ENCODE assay signal across 8 cellular contexts in the genomic region with DNA sequence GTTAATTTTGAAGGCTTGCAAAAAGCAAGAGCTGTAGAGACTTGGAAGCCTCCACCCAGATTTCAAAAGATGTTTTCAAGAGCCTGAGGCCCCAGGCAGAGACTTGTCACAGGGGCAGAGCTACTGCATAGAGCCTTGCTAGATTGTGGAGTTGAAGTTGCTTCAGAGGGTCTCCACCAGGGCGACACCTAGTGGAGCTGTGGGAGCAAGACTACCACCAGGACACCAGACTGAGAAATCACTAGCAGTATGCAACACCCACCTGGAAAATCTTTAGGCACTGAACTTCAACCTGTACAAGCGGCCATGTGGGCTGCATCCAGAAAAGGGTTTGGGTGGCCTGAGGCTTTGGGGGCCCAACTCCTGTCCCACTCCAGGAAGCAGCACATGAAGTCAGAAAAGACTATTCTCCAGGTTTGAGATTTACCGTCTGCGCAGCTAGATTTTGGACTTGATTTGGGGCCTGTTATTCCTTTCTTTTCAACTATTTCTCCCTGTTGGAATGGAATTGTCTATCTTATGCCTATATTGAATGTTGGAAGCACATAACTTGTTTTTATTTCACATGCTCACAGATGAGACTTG.
A peak's percentile ranks its signal among the peaks of the same experiment; 100 is the strongest.
DNase-seq lines count a peak whose midpoint lies in the region; ATAC-seq and TF ChIP-seq lines count a peak whose summit lies in the region.

No MANE protein-coding gene starts in this region.

- in situ Hi-C loops in ACHN (cut with HindIII; ENCODE audit: low pct_ligation_motif_present, low pct_unique_long_range_greater_than_20kb, low sequenced_read_pairs) = no loop called here

- DNase-seq in ACHN (peak; percentile 40), NCI-H345 treated with DMSO at 0.1 percent for 48 hours (lab: John Stamatoyannopoulos, UW; ENCODE audit: unreplicated experiment) (peak; percentile 32), globus pallidus (ENCODE audit: low spot score) (peak; percentile 30), sciatic nerve (ENCODE audit: low spot score) (no peak)
- peak; percentile 59 for DNase-seq in activated CD8-positive, alpha-beta memory T cell treated with anti-CD3 and anti-CD28 coated beads, Interleukin-2, amount 50 U/mL, for 48 hours

- ATAC-seq in GM18505 (IDR thresholded peaks at IDR 0.05; ENCODE audit: unreplicated experiment) (peak; percentile 94), HG02973 (IDR thresholded peaks at IDR 0.05; ENCODE audit: unreplicated experiment) (peak; percentile 91), sciatic nerve (peak; percentile 78), GM18873 (IDR thresholded peaks at IDR 0.05; ENCODE audit: low FRiP score, unreplicated experiment) (no peak)

- intact Hi-C loops in sciatic nerve (cut with DNase I) = no loop called here

- no peak for TF ChIP-seq POLR2A in GM18505 (IDR thresholded peaks at IDR 0.05; ENCODE audit: borderline replicate concordance, extremely low read depth, insufficient read depth, insufficient read length)
